1 cellular context compared by ENCODE assay signal in genomic region chr1:24463756-24464377, GRCh38.
TF ChIP-seq lines count a peak whose summit lies in the region.

No MANE protein-coding gene starts in this region.

TF ChIP-seq in IMR-90, 13 proteins besides CTCF, POLR2A, EP300 and RAD21 (continued from another document):
- TF ChIP-seq USF2 (IDR thresholded peaks at IDR 0.05; ENCODE audit: low read depth, low read length) = no peak
- TF ChIP-seq CHD1 (IDR thresholded peaks at IDR 0.05; ENCODE audit: low read depth, low read length) = no peak
- no peak for TF ChIP-seq FOS (IDR thresholded peaks at IDR 0.05; ENCODE audit: low read depth, low read length)
- no peak for TF ChIP-seq RCOR1 (IDR thresholded peaks at IDR 0.05; ENCODE audit: insufficient replicate concordance, low read length)
- no peak for TF ChIP-seq MAZ (IDR thresholded peaks at IDR 0.05; ENCODE audit: borderline replicate concordance, low read depth, low read length)
- TF ChIP-seq CEBPB (IDR thresholded peaks at IDR 0.05; ENCODE audit: low read depth, low read length) = no peak
- no peak for TF ChIP-seq SMC3 (IDR thresholded peaks at IDR 0.05; ENCODE audit: low read depth, low read length)
- no peak for TF ChIP-seq MAFK (IDR thresholded peaks at IDR 0.05; ENCODE audit: low read depth, low read length)
